In the genomic region with DNA sequence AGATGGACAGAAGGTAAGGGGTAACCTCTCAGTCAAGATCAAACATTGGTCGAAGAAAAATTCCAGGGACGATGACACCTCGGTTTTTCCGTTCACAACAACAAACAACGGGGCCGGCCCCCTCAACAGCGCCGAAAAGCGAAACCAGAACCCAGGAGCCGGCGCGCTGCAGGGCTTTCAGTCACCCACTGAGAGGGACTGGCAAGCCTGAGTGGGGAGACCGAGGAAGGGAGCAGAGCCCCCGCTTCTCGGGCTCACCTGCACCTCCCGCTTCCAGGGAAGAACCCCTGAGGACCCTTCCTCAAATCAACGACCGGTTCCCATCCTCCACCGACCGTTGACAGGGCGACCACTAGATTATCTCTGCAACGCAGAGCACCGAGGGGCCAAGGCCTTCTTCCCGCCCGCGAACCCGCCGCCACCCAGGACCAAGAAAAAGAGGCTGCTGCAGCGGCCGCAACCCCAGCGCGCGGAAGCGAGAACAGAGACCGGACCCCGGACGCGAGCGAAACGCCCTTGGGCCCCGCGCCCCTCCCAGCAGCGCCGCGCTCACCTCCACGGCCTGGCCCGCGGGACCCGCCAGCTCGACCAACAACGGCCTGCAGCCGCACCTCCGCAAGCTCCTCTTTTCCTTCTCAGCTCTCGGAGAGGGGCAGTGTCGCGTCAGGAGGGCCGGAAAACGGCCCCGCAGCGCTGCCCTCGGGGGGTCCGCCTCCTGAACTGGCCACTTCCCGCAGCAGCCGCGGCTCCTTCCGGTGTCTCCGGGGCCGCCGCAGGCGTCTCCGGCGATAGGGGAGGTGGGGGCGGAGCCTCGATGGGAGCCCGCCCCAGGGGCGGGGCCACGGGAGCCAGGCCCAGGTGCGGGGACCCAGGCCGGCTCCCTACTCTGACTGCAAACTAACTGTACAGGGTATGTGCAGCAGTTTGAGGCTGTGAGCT, we compare ENCODE assay signal across 8 cellular contexts. TPM values are rescaled to one million over a fixed set of nuclear protein-coding genes. Genes with fewer than 3 reads are reported as not detected.
DNase-seq lines count a peak whose midpoint lies in the region; ATAC-seq, FAIRE-seq and TF ChIP-seq lines count a peak whose summit lies in the region.

Gene USP33 (minus strand): TSS at position 763 of the 939 bp plus-strand sequence. CDS start 18,155 bp downstream, outside the sequence.

- FAIRE-seq in GM19239 (lab: Jason Lieb, UNC), result peak; percentile 93

- no peaks in the 10 kb centered on the region for H3K9me3 ChIP-seq in BLaER1 treated with 17β-estradiol and CSF1 and Interleukin-3, amounts not matched to agents 10 nM and 100 nM (replicated peaks in 1 of 11)
- no peaks in the 10 kb centered on the region for H3K9me3 ChIP-seq in right lobe of liver

- H3K4me2 ChIP-seq in BLaER1 treated with 17β-estradiol and CSF1 and Interleukin-3, amounts not matched to agents 10 nM and 100 nM, result peak within 1 kb of the TSS; percentile 69 to 94 (median 84)

- H3K9ac ChIP-seq in BLaER1 treated with 17β-estradiol and CSF1 and Interleukin-3, amounts not matched to agents 10 nM and 100 nM, result peak within 1 kb of the TSS; percentile 86 to 96 (median 89)

- TF ChIP-seq POLR2A in right lobe of liver (IDR thresholded peaks at IDR 0.05), result peak; percentile 75

- peaks cover 29 to 51% (median 44%) of the 10 kb centered on the region in 11 experiments for H4K20me1 ChIP-seq in BLaER1 treated with 17β-estradiol and CSF1 and Interleukin-3, amounts not matched to agents 10 nM and 100 nM

- H3K36me3 ChIP-seq in BLaER1 treated with 17β-estradiol and CSF1 and Interleukin-3, amounts not matched to agents 10 nM and 100 nM, result peaks cover 0 to 4% (median 0%) of the 10 kb centered on the region in 11 experiments; a peak in 1 of 22 replicates
- no peaks in the 10 kb centered on the region for H3K36me3 ChIP-seq in right lobe of liver

- TF ChIP-seq CTCF in right lobe of liver (IDR thresholded peaks at IDR 0.05), result no peak

- peak within 1 kb of the TSS; percentile 80 to 99 (median 94) for H3K4me3 ChIP-seq in BLaER1 treated with 17β-estradiol and CSF1 and Interleukin-3, amounts not matched to agents 10 nM and 100 nM
- H3K4me3 ChIP-seq in right lobe of liver, result peak within 1 kb of the TSS; percentile 86 to 98 (median 97)

- DNase-seq in GM19239 (ENCODE audit: insufficient read length, low spot score) (peak; percentile 65), NCI-H748 treated with DMSO at 0.1 percent for 48 hours (lab: John Stamatoyannopoulos, UW) (peak; percentile 73), dermis microvascular lymphatic vessel endothelial cell (ENCODE audit: low read depth in 2 of 2) (peak; percentile 63 to 78), right lobe of liver (peak; percentile 93 to 94 (median 94))
- peak; percentile 85 to 88 for DNase-seq in activated CD4-positive, alpha-beta T cell treated with anti-CD3 and anti-CD28 coated beads, Interleukin-2, amount 50 U/mL, for 4 hours
- peak; percentile 85 to 88 for DNase-seq in stimulated activated CD4-positive, alpha-beta T cell treated with anti-CD3 and anti-CD28 coated beads, Interleukin-4, amount 100 ng/mL, for 48 hours (ENCODE audit: low read depth in 2 of 2)

- intact Hi-C loops in right lobe of liver (cut with DNase I), result no loop called here

- H3K4me1 ChIP-seq in BLaER1 treated with 17β-estradiol and CSF1 and Interleukin-3, amounts not matched to agents 10 nM and 100 nM, result peaks cover 17 to 40% (median 34%) of the 10 kb centered on the region in 10 experiments
- H3K4me1 ChIP-seq in right lobe of liver, result peaks cover 0 to 21% (median 4%) of the 10 kb centered on the region in 4 donors

- WGBS in right lobe of liver (ENCODE audit: insufficient coverage, low coverage, low lambda C conversion rate, missing lambda C conversion rate), result under 1% methylated on average over 30 of the region's 79 CpGs

- H3K27me3 ChIP-seq in BLaER1 treated with 17β-estradiol and CSF1 and Interleukin-3, amounts not matched to agents 10 nM and 100 nM, result no peaks in the 10 kb centered on the region
- H3K27me3 ChIP-seq in right lobe of liver, result no peaks in the 10 kb centered on the region

- H3K27ac ChIP-seq in BLaER1 treated with 17β-estradiol and CSF1 and Interleukin-3, amounts not matched to agents 10 nM and 100 nM, result peak within 1 kb of the TSS; percentile 70 to 94 (median 91)
- peak within 1 kb of the TSS; percentile 85 to 93 (median 89) for H3K27ac ChIP-seq in right lobe of liver

- ATAC-seq in HG03442 (IDR thresholded peaks at IDR 0.05; ENCODE audit: unreplicated experiment) (peak; percentile 95), right lobe of liver (peak; percentile 97 to 100 (median 98))

RNA-seq across cellular contexts. Expression of gene USP33, which starts in this region (rescaled TPM):
- total RNA-seq in dermis microvascular lymphatic vessel endothelial cell (75.9 and 81.0 TPM in 2 replicates), right lobe of liver (10 to 100 TPM; 16.5 to 31.0 (median 21.4) TPM)

Comparison
In these comparisons a context has a peak if more than half of its experiments do, and no peak if none do; other contexts are left out.
1. Peak in every context shown above with its lines: DNase-seq, ATAC-seq, H3K4me3 ChIP-seq and H3K27ac ChIP-seq.